40 cellular contexts compared by ENCODE assay signal in the genomic region with DNA sequence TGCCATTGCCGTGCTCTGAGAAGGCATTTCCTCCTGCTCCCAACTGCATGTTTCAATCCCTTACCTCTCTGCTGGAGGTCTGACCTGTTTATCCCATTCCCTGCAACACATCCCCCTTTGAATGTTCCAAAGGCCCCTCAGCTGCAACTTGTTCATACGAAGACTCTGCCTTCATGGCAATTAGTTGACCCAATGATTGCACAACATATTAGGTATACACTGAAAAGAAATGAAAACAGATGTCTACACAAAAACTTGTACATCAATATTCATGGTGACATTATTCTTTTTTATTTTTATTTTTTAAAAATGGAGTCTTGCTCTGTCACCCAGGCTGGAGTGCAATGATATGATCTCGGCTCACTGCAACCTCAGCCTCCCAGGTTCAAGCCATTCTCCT.
"Had no signal": no experiment of that assay in that cellular context is flagged by ENCODE, and none has a peak within 500 bp of the region (broad histone marks: within the 10 kb centered on the region; RNA-seq: fewer than 3 reads in every experiment).

No MANE protein-coding gene starts in this region.

- H3K4me1 ChIP-seq: adrenal gland, ascending aorta, body of pancreas, breast epithelium had no signal

- H3K9me3 ChIP-seq: body of pancreas had no signal

- H3K27ac ChIP-seq: adrenal gland, ascending aorta, body of pancreas, brain microvascular endothelial cell, breast epithelium, cardiac muscle cell had no signal

- H3K27me3 ChIP-seq: adrenal gland, ascending aorta, body of pancreas, brain microvascular endothelial cell, breast epithelium, cardiac muscle cell had no signal

- H3K27ac Mint-ChIP-seq: activated naive CD4-positive, alpha-beta T cell treated with anti-CD3 and anti-CD28 coated beads for 36 hours; activated naive CD4-positive, alpha-beta T cell treated with anti-CD3 and anti-CD28 coated beads, Interleukin-2, amount 10 ng/mL, durations not matched to agents 7 days and 5 days; activated naive CD4-positive, alpha-beta T cell treated with anti-CD3 and anti-CD28 coated beads, Interleukin-2, amount 50 U/mL, for 24 hours; activated naive CD4-positive, alpha-beta T cell treated with anti-CD3 and anti-CD28 coated beads, Interleukin-2, amount 50 U/mL, for 72 hours; activated naive CD8-positive, alpha-beta T cell; activated naive CD8-positive, alpha-beta T cell treated with anti-CD3 and anti-CD28 coated beads for 36 hours; activated naive CD8-positive, alpha-beta T cell treated with anti-CD3 and anti-CD28 coated beads, Interleukin-2, amount 50 U/mL, for 24 hours; activated T-cell treated with anti-CD3 and anti-CD28 coated beads, Interleukin-2, amount 50 U/mL, for 24 hours; activated T-cell treated with anti-CD3 and anti-CD28 coated beads, Interleukin-2, amount 50 U/mL, for 72 hours; activated T-helper 1 cell treated with anti-CD3 and anti-CD28 coated beads, Interleukin-12 subunit alpha, Interleukin-12 subunit beta, Interleukin-2, Interleukin-4 antibody, amounts not matched to agents 30 ng/mL and 10 ng/mL and 1 ng/mL, durations not matched to agents 14 hours and 24 hours and 36 hours; activated T-helper 17 cell treated with anti-CD3 and anti-CD28 coated beads, Interleukin-2, amount 50 U/mL, for 72 hours; activated T-helper 2 cell treated with anti-CD3 and anti-CD28 coated beads, Interferon-gamma antibody, Interleukin-2, Interleukin-4, amounts not matched to agents 10 μg/mL and 5 μg/mL and 100 μg/mL, durations not matched to agents 14 hours and 24 hours and 36 hours; brain had no signal

- DNase-seq: activated effector memory CD4-positive, alpha-beta T cell treated with anti-CD3 and anti-CD28 coated beads, Interleukin-2, amount 50 U/mL, for 16 hours; activated effector memory CD4-positive, alpha-beta T cell treated with Interleukin-2 at 50 U/mL for 16 hours; activated gamma-delta T cell; activated gamma-delta T cell treated with Interleukin-2 at 50 U/mL for 16 hours; activated naive CD4-positive, alpha-beta T cell; activated naive CD4-positive, alpha-beta T cell treated with anti-CD3 and anti-CD28 coated beads for 36 hours; activated naive CD4-positive, alpha-beta T cell treated with anti-CD3 and anti-CD28 coated beads, Interleukin-2, amount 10 ng/mL, durations not matched to agents 7 days and 5 days; activated naive CD4-positive, alpha-beta T cell treated with anti-CD3 and anti-CD28 coated beads, Interleukin-2, amount 50 U/mL, for 16 hours; activated naive CD4-positive, alpha-beta T cell treated with Interleukin-2 at 50 U/mL for 16 hours; activated naive CD8-positive, alpha-beta T cell treated with anti-CD3 and anti-CD28 coated beads for 36 hours; activated naive CD8-positive, alpha-beta T cell treated with anti-CD3 and anti-CD28 coated beads, Interleukin-2, amount 10 ng/mL, durations not matched to agents 7 days and 5 days; activated naive CD8-positive, alpha-beta T cell treated with anti-CD3 and anti-CD28 coated beads, Interleukin-2, amount 50 U/mL, for 24 hours; activated T-cell treated with anti-CD3 and anti-CD28 coated beads, Interleukin-2, amount 50 U/mL, for 1 hour; activated T-cell treated with anti-CD3 and anti-CD28 coated beads, Interleukin-2, amount 50 U/mL, for 24 hours; activated T-cell treated with anti-CD3 and anti-CD28 coated beads, Interleukin-2, amount 50 U/mL, for 4 hours; activated T-cell treated with anti-CD3 and anti-CD28 coated beads, Interleukin-2, amount 50 U/mL, for 48 hours; activated T-cell treated with anti-CD3 and anti-CD28 coated beads, Interleukin-2, amount 50 U/mL, for 72 hours; amniotic stem cell; amygdala; anterior cingulate cortex; aorta; body of pancreas; brain microvascular endothelial cell; caudate nucleus; central memory CD4-positive, alpha-beta T cell; cerebellar nuclear complex had no signal

- H3K4me3 Mint-ChIP-seq: activated naive CD4-positive, alpha-beta T cell treated with anti-CD3 and anti-CD28 coated beads for 36 hours; activated naive CD4-positive, alpha-beta T cell treated with anti-CD3 and anti-CD28 coated beads, Interleukin-2, amount 10 ng/mL, durations not matched to agents 7 days and 5 days; activated naive CD4-positive, alpha-beta T cell treated with anti-CD3 and anti-CD28 coated beads, Interleukin-2, amount 50 U/mL, for 24 hours; activated naive CD8-positive, alpha-beta T cell; activated naive CD8-positive, alpha-beta T cell treated with anti-CD3 and anti-CD28 coated beads for 36 hours; activated naive CD8-positive, alpha-beta T cell treated with anti-CD3 and anti-CD28 coated beads, Interleukin-2, amount 10 ng/mL, durations not matched to agents 7 days and 5 days; activated naive CD8-positive, alpha-beta T cell treated with anti-CD3 and anti-CD28 coated beads, Interleukin-2, amount 50 U/mL, for 24 hours; activated T-cell treated with anti-CD3 and anti-CD28 coated beads, Interleukin-2, amount 50 U/mL, for 24 hours; activated T-cell treated with anti-CD3 and anti-CD28 coated beads, Interleukin-2, amount 50 U/mL, for 4 hours; activated T-cell treated with anti-CD3 and anti-CD28 coated beads, Interleukin-2, amount 50 U/mL, for 72 hours; activated T-helper 1 cell treated with anti-CD3 and anti-CD28 coated beads, Interleukin-12 subunit alpha, Interleukin-12 subunit beta, Interleukin-2, Interleukin-4 antibody, amounts not matched to agents 30 ng/mL and 10 ng/mL and 1 ng/mL, durations not matched to agents 14 hours and 24 hours and 36 hours; activated T-helper 17 cell treated with anti-CD3 and anti-CD28 coated beads, Interleukin-2, amount 50 U/mL, for 72 hours; brain; central memory CD8-positive, alpha-beta T cell had no signal

- H3K4me3 ChIP-seq: adrenal gland, ascending aorta, body of pancreas, breast epithelium, cardiac muscle cell had no signal

- FAIRE-seq: astrocyte, bronchial epithelial cell had no signal

- H3K4me1 Mint-ChIP-seq: activated naive CD4-positive, alpha-beta T cell treated with anti-CD3 and anti-CD28 coated beads, Interleukin-2, amount 10 ng/mL, durations not matched to agents 7 days and 5 days; activated naive CD4-positive, alpha-beta T cell treated with anti-CD3 and anti-CD28 coated beads, Interleukin-2, amount 50 U/mL, for 24 hours; activated naive CD8-positive, alpha-beta T cell treated with anti-CD3 and anti-CD28 coated beads for 36 hours; activated naive CD8-positive, alpha-beta T cell treated with anti-CD3 and anti-CD28 coated beads, Interleukin-2, amount 10 ng/mL, durations not matched to agents 7 days and 5 days; activated naive CD8-positive, alpha-beta T cell treated with anti-CD3 and anti-CD28 coated beads, Interleukin-2, amount 50 U/mL, for 24 hours; activated T-helper 17 cell treated with anti-CD3 and anti-CD28 coated beads, Interleukin-2, amount 50 U/mL, for 72 hours; brain; central memory CD8-positive, alpha-beta T cell had no signal

- H3K36me3 ChIP-seq: adrenal gland, ascending aorta, brain microvascular endothelial cell, breast epithelium, cardiac muscle cell had no signal

- ATAC-seq: activated naive CD4-positive, alpha-beta T cell treated with anti-CD3 and anti-CD28 coated beads, Interleukin-2, amount 50 U/mL, for 72 hours; activated naive CD8-positive, alpha-beta T cell treated with anti-CD3 and anti-CD28 coated beads, Interleukin-2, amount 50 U/mL, for 24 hours; activated T-cell treated with anti-CD3 and anti-CD28 coated beads, Interleukin-2, amount 50 U/mL, for 4 hours; activated T-cell treated with anti-CD3 and anti-CD28 coated beads, Interleukin-2, amount 50 U/mL, for 72 hours; activated T-helper 17 cell treated with anti-CD3 and anti-CD28 coated beads, Interleukin-2, amount 50 U/mL, for 72 hours; body of pancreas had no signal
